Comparison of ENCODE assay signal across 1 cellular context in the genomic region with DNA sequence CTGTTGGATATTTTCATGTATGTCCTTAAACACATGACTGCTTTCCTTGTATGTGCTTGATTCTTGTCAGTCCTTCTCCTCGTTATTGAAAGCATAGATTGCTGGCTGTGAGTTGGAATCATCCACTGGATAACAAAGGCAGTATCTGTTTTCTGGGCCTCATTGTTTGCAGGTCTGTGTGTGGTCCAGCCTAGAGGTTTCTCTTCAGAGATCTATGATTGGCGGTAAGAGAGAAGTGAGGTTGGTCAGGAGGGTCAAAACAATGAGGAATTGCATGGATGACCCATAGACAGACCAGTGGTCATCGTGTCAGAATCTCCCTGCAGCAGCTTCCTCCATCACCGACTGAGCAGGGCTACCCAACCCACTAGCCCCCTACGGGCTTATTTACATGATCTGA.
TF ChIP-seq lines count a peak whose summit lies in the region.

No MANE protein-coding gene starts in this region.

TF ChIP-seq in GM23338, 12 proteins besides CTCF, POLR2A, EP300 and RAD21 (continued from another document):
- TF ChIP-seq, protein P1, sequence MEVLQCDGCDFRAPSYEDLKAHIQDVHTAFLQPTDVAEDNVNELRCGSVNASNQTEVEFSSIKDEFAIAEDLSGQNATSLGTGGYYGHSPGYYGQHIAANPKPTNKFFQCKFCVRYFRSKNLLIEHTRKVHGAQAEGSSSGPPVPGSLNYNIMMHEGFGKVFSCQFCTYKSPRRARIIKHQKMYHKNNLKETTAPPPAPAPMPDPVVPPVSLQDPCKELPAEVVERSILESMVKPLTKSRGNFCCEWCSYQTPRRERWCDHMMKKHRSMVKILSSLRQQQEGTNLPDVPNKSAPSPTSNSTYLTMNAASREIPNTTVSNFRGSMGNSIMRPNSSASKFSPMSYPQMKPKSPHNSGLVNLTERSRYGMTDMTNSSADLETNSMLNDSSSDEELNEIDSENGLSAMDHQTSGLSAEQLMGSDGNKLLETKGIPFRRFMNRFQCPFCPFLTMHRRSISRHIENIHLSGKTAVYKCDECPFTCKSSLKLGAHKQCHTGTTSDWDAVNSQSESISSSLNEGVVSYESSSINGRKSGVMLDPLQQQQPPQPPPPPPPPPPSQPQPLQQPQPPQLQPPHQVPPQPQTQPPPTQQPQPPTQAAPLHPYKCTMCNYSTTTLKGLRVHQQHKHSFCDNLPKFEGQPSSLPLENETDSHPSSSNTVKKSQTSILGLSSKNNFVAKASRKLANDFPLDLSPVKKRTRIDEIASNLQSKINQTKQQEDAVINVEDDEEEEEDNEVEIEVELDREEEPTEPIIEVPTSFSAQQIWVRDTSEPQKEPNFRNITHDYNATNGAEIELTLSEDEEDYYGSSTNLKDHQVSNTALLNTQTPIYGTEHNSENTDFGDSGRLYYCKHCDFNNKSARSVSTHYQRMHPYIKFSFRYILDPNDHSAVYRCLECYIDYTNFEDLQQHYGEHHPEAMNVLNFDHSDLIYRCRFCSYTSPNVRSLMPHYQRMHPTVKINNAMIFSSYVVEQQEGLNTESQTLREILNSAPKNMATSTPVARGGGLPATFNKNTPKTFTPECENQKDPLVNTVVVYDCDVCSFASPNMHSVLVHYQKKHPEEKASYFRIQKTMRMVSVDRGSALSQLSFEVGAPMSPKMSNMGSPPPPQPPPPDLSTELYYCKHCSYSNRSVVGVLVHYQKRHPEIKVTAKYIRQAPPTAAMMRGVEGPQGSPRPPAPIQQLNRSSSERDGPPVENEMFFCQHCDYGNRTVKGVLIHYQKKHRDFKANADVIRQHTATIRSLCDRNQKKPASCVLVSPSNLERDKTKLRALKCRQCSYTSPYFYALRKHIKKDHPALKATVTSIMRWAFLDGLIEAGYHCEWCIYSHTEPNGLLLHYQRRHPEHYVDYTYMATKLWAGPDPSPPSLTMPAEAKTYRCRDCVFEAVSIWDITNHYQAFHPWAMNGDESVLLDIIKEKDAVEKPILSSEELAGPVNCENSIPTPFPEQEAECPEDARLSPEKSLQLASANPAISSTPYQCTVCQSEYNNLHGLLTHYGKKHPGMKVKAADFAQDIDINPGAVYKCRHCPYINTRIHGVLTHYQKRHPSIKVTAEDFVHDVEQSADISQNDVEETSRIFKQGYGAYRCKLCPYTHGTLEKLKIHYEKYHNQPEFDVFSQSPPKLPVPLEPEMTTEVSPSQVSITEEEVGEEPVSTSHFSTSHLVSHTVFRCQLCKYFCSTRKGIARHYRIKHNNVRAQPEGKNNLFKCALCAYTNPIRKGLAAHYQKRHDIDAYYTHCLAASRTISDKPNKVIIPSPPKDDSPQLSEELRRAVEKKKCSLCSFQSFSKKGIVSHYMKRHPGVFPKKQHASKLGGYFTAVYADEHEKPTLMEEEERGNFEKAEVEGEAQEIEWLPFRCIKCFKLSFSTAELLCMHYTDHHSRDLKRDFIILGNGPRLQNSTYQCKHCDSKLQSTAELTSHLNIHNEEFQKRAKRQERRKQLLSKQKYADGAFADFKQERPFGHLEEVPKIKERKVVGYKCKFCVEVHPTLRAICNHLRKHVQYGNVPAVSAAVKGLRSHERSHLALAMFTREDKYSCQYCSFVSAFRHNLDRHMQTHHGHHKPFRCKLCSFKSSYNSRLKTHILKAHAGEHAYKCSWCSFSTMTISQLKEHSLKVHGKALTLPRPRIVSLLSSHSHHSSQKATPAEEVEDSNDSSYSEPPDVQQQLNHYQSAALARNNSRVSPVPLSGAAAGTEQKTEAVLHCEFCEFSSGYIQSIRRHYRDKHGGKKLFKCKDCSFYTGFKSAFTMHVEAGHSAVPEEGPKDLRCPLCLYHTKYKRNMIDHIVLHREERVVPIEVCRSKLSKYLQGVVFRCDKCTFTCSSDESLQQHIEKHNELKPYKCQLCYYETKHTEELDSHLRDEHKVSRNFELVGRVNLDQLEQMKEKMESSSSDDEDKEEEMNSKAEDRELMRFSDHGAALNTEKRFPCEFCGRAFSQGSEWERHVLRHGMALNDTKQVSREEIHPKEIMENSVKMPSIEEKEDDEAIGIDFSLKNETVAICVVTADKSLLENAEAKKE (CRISPR knock-in tag; IDR thresholded peaks at IDR 0.05): no peak
- TF ChIP-seq EZH2phosphoT487 (IDR thresholded peaks at IDR 0.05; ENCODE audit: unreplicated experiment) (no peak), POLR2AphosphoS5 (IDR thresholded peaks at IDR 0.05; ENCODE audit: low read depth) (no peak), REST (IDR thresholded peaks at IDR 0.05; ENCODE audit: unreplicated experiment) (no peak), CREB1 (CRISPR knock-in tag; IDR thresholded peaks at IDR 0.05; ENCODE audit: low read depth) (no peak), JUNB (IDR thresholded peaks at IDR 0.05; ENCODE audit: unreplicated experiment) (no peak), ZNF331 (CRISPR knock-in tag; IDR thresholded peaks at IDR 0.05; ENCODE audit: low read depth) (no peak)
